12 cellular contexts compared by ENCODE assay signal in the genomic region with DNA sequence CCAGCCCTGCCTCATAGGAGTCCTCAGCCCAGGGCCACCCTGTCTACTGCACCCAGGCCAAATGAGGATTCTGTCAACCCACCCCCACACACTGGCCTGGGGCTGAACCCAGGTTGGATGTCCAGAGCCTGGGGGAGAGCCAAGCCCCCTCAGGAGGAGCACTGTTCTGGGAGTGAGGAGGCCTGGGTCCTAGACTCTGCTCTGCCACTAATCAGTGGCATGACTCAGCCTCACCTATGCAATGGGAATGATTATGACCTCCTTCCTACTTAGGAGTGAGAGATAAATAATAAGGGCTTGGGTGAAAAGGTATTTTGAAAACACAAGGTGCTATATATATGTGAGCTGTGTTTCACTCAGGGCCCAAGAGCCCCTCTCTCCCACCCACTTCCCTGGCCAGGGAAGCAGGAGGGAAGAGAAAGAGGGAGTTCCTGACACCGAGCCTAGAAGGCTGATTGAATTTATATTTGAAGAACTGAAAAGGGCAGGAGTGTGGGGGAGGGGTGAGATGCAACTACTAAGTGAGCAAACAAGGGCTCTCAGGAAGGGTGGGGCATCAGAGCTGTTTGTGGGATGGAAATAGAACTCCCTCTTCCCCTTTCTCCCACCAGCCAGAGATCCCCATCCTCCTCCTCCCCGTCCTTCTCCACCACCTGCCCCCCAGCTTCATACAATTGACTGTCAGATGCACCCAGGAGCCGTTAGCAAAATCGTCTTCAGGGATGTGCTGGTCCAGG. TPM values are rescaled to one million over a fixed set of nuclear protein-coding genes. Genes with fewer than 3 reads are reported as not detected.
DNase-seq lines count a peak whose midpoint lies in the region; ATAC-seq, FAIRE-seq and TF ChIP-seq lines count a peak whose summit lies in the region.
"Had no signal": no experiment of that assay in that cellular context is flagged by ENCODE, and none has a peak within 500 bp of the region (broad histone marks: within the 10 kb centered on the region; RNA-seq: fewer than 3 reads in every experiment).

No MANE protein-coding gene starts in this region.

- FAIRE-seq in GM12878 (lab: Jason Lieb, UNC) = no peak

- H3K79me2 ChIP-seq in GM12878 (ENCODE audit: control insufficient read depth, insufficient read depth, low read length) = no peaks in the 10 kb centered on the region

- no TSS peak for BruUV-seq in GM12878 (replicated peaks; lab: Mats Ljungman, UMichigan)

- ATAC-seq in GM12878 (no peak), omental fat pad (ENCODE audit: low FRiP score) (peak; percentile 2), HG03097 (IDR thresholded peaks at IDR 0.05; ENCODE audit: low FRiP score, unreplicated experiment) (no peak), Right ventricle myocardium inferior (no peak)

- TF ChIP-seq CTCF in GM12878 (IDR thresholded peaks at IDR 0.05 in 2 of 3, conservative IDR thresholded peaks at IDR 0.05 in 1 of 3; ENCODE audit: control insufficient read depth in 2 of 3, extremely low read depth in 1 of 3, insufficient read depth in 1 of 3, low read depth in 3 of 3, low read length in 3 of 3) (no peak), omental fat pad (IDR thresholded peaks at IDR 0.05) (no peak)

- no peak for TF ChIP-seq RAD21 in GM12878 (IDR thresholded peaks at IDR 0.05; ENCODE audit: insufficient read depth, low read depth, low read length)

- POLR2A ChIA-PET in GM12878 (lab: Charles Lee) = interaction anchor here (0.6 kb wide), 1 partner anchor 68 kb away, joined by 3 read pairs; no protein-coding TSS in a partner anchor

- peaks cover 23% of the 10 kb centered on the region for H3K4me1 ChIP-seq in GM12878 (ENCODE audit: control insufficient read depth, insufficient read depth, low read length)

- no peak for TF ChIP-seq POLR2A in GM12878 (IDR thresholded peaks at IDR 0.05; ENCODE audit: low read depth, low read length)

- DNase-seq in NCI-H1436 (lab: John Stamatoyannopoulos, UW) (peak; percentile 28), NCI-H1436 treated with DMSO at 0.1 percent for 48 hours (lab: John Stamatoyannopoulos, UW) (no peak), NCI-H526 treated with DMSO at 0.1 percent for 48 hours (lab: John Stamatoyannopoulos, UW) (peak; percentile 56), GM12878 (ENCODE audit: low read depth, low spot score) (no peak), omental fat pad (ENCODE audit: low spot score) (no peak), NCI-H146 treated with DMSO at 0.1 percent for 48 hours (lab: John Stamatoyannopoulos, UW; ENCODE audit: unreplicated experiment) (no peak), Right ventricle myocardium inferior (ENCODE audit: missing footprints) (no peak)

- CTCF ChIA-PET in GM12878 (lab: Yijun Ruan, JAX) = interaction anchor here (0.9 to 22.4 kb wide), 8 partner anchors 13 to 142 kb away, joined by 3 to 422 read pairs (median 12); partner anchors contain the start of gene TAGLN2

- RAD21 ChIA-PET in GM12878 (lab: Charles Lee; ENCODE audit: unreplicated experiment) = interaction anchor here (1.6 to 12.4 kb wide), 2 partner anchors 71 to 141 kb away, joined by 3 to 113 read pairs; no protein-coding TSS in a partner anchor

- no peak for TF ChIP-seq EP300 in GM12878 (IDR thresholded peaks at IDR 0.05; ENCODE audit: borderline replicate concordance in 1 of 2, control insufficient read depth in 1 of 2, low read depth in 2 of 2, low read length in 2 of 2)

- peaks cover 0 to 6% of the 10 kb centered on the region in 2 experiments; a peak in 2 of 4 replicates for H3K27me3 ChIP-seq in GM12878 (replicated peaks in 1 of 2; ENCODE audit: control insufficient read depth in 2 of 2, insufficient read depth in 2 of 2, low read length in 1 of 2)

- no peak overlapping the region for H2AFZ ChIP-seq in GM12878 (ENCODE audit: control insufficient read depth, low read depth, low read length)

- no peaks in the 10 kb centered on the region for H3K36me3 ChIP-seq in GM12878 (ENCODE audit: control insufficient read depth in 2 of 2, insufficient read depth in 2 of 2, low read length in 1 of 2)

- intact Hi-C loops in GM12878 (cut with micrococcal nuclease; ENCODE audit: unreplicated experiment) = loop anchor here (2.0 kb wide), 1 partner anchor 148 kb away; no protein-coding TSS in a partner anchor
- intact Hi-C loops in Right ventricle myocardium inferior (cut with DNase I) = no loop called here

- SMC1A ChIA-PET in GM12878 (lab: Charles Lee; ENCODE audit: uncharacterized antibody, unreplicated experiment) = interaction anchor here (0.9 to 9.2 kb wide), 4 partner anchors 33 to 138 kb away, joined by 3 to 122 read pairs (median 4); no protein-coding TSS in a partner anchor

- H3K27ac ChIP-seq in GM12878 (ENCODE audit: control insufficient read depth, insufficient read depth) = no peak overlapping the region

- no peaks in the 10 kb centered on the region for H4K20me1 ChIP-seq in GM12878 (ENCODE audit: control insufficient read depth, insufficient read depth)

- peak overlapping the region; percentile 2; the same call in 1 of the 2 replicates for H3K4me2 ChIP-seq in GM12878 (ENCODE audit: control insufficient read depth, insufficient read depth)

- WGBS in GM12878 (ENCODE audit: insufficient coverage, insufficient replicate concordance, low lambda C conversion rate, missing lambda C conversion rate) = 0% methylated on average over 4 of the region's 4 CpGs

- H3K4me3 ChIP-seq in GM12878 = no peak overlapping the region

- no peak overlapping the region for H3K9ac ChIP-seq in GM12878 (ENCODE audit: control insufficient read depth, insufficient read depth, low read length)

- in situ Hi-C loops in GM12878 (cut with MboI) = loop anchor here (5.0 kb wide), 1 partner anchor 70 kb away; no protein-coding TSS in a partner anchor

- no peaks in the 10 kb centered on the region for H3K9me3 ChIP-seq in GM12878 (replicated peaks; ENCODE audit: control insufficient read depth, insufficient read depth, low read length)

RNA-seq across cellular contexts. Expression of gene IGSF9, which starts 8.2 kb away (rescaled TPM):
- total RNA-seq in GM12878 (2013; cell fraction: nucleolus; rRNA removed) = not detected in 2 replicates
- not detected in 2 replicates for total RNA-seq in GM12878 (2014; rRNA removed)
- not detected in 2 replicates for total RNA-seq in GM12878 (2014; rRNA removed; fragmentation: Illumina TruSeq; extraction: Trizol)
- total RNA-seq in GM12878 (2021) = not detected in 2 replicates
- not detected for polyA plus RNA-seq in GM12878 (2011; ENCODE audit: low read depth)
- polyA plus RNA-seq in GM12878 (2011; rRNA removed) = not detected in 2 replicates
- polyA plus RNA-seq in GM12878 (2011; cell fraction: cytosol; rRNA removed) = 0.01 and 0.03 TPM in 2 replicates
- 0.04 and 0.06 TPM in 2 replicates for polyA plus RNA-seq in GM12878 (2011; cell fraction: nucleus; rRNA removed)
- polyA plus RNA-seq in GM12878 (2012) = 0.03 TPM in 1 of 2 replicates, not detected in the other
- not detected in 2 replicates for polyA plus RNA-seq in GM12878 (2014; fragmentation: Illumina TruSeq; extraction: Trizol)
- polyA plus RNA-seq in GM12878 (2014; fragmentation: Nextera tagmentation; extraction: Ambion mirVana) = not detected
- polyA plus RNA-seq in GM12878 (2014; rRNA removed) = 0.04 TPM in 1 of 2 replicates, not detected in the other
- polyA plus RNA-seq in GM12878 (2016; fragmentation: Nextera tagmentation; extraction: Ambion mirVana) = under 1 TPM in 1 of 2 experiments, not detected in 1; 0.07 TPM
- polyA minus RNA-seq in GM12878 (2011; rRNA and poly(A)+ RNA removed) = not detected in 2 replicates
- polyA minus RNA-seq in GM12878 (2011; cell fraction: cytosol; rRNA and poly(A)+ RNA removed) = not detected in 2 replicates
- not detected in 2 replicates for polyA minus RNA-seq in GM12878 (2011; cell fraction: nucleus; rRNA and poly(A)+ RNA removed)
- 10 to 100 TPM in 1 of 4 donors, 1 to 10 TPM in 2, not detected in 1; 4.3 to 11.0 (median 9.4) TPM for total RNA-seq in omental fat pad
- 0.30 TPM for total RNA-seq in Right ventricle myocardium inferior
- total RNA-seq: activated naive CD8-positive, alpha-beta T cell treated with anti-CD3 and anti-CD28 coated beads, Interleukin-2, amount 10 ng/mL, durations not matched to agents 7 days and 5 days; dermis microvascular lymphatic vessel endothelial cell; natural killer cell treated with Interleukin-12 subunit alpha and Interleukin-12 subunit beta and Interleukin-15 and Interleukin-18, amount 100 ng/mL, for 72 hours had no signal

RNA-seq across cellular contexts. Expression of gene TAGLN2, which starts 11.9 kb away (rescaled TPM):
- 69.9 and 71.0 TPM in 2 replicates for total RNA-seq in GM12878 (2013; cell fraction: nucleolus; rRNA removed)
- total RNA-seq in GM12878 (2014; rRNA removed) (345 and 363 TPM in 2 replicates), GM12878 (2014; rRNA removed; fragmentation: Illumina TruSeq; extraction: Trizol) (152 and 155 TPM in 2 replicates), GM12878 (2021) (340 and 350 TPM in 2 replicates), omental fat pad (100 to 1,000 TPM; 242 to 569 (median 258) TPM), Right ventricle myocardium inferior (143 TPM)
- 190 TPM for polyA plus RNA-seq in GM12878 (2011; ENCODE audit: low read depth)
- polyA plus RNA-seq in GM12878 (2011; rRNA removed) (198 and 427 TPM in 2 replicates), GM12878 (2014; fragmentation: Illumina TruSeq; extraction: Trizol) (253 and 362 TPM in 2 replicates), GM12878 (2014; fragmentation: Nextera tagmentation; extraction: Ambion mirVana) (100 to 1,000 TPM; 216 to 262 TPM), GM12878 (2014; rRNA removed) (415 and 449 TPM in 2 replicates), GM12878 (2016; fragmentation: Nextera tagmentation; extraction: Ambion mirVana) (100 to 1,000 TPM; 541 to 611 TPM)
- polyA plus RNA-seq in GM12878 (2011; cell fraction: cytosol; rRNA removed) = 602 and 652 TPM in 2 replicates
- polyA plus RNA-seq in GM12878 (2011; cell fraction: nucleus; rRNA removed) = 280 and 331 TPM in 2 replicates
- polyA plus RNA-seq in GM12878 (2012) = 359 and 378 TPM in 2 replicates
- 165 and 190 TPM in 2 replicates for polyA minus RNA-seq in GM12878 (2011; rRNA and poly(A)+ RNA removed)
- 81.4 and 86.9 TPM in 2 replicates for polyA minus RNA-seq in GM12878 (2011; cell fraction: cytosol; rRNA and poly(A)+ RNA removed)
- 45.7 and 64.9 TPM in 2 replicates for polyA minus RNA-seq in GM12878 (2011; cell fraction: nucleus; rRNA and poly(A)+ RNA removed)

RNA-seq across cellular contexts. Expression of gene SLAMF9, which starts 16.9 kb away (rescaled TPM):
- total RNA-seq in GM12878 (2013; cell fraction: nucleolus; rRNA removed) = not detected in 2 replicates
- total RNA-seq in GM12878 (2014; rRNA removed) (not detected in 2 replicates), GM12878 (2014; rRNA removed; fragmentation: Illumina TruSeq; extraction: Trizol) (not detected in 2 replicates), GM12878 (2021) (not detected in 2 replicates), omental fat pad (1 to 10 TPM in 2 of 4 donors, under 1 TPM in 1, not detected in 1; 0.56 to 7.2 (median 1.0) TPM), Right ventricle myocardium inferior (not detected)
- not detected for polyA plus RNA-seq in GM12878 (2011; ENCODE audit: low read depth)
- polyA plus RNA-seq in GM12878 (2011; rRNA removed) (not detected in 2 replicates), GM12878 (2014; fragmentation: Illumina TruSeq; extraction: Trizol) (not detected in 2 replicates), GM12878 (2014; fragmentation: Nextera tagmentation; extraction: Ambion mirVana) (not detected), GM12878 (2014; rRNA removed) (not detected in 2 replicates), GM12878 (2016; fragmentation: Nextera tagmentation; extraction: Ambion mirVana) (not detected)
- not detected in 2 replicates for polyA plus RNA-seq in GM12878 (2011; cell fraction: cytosol; rRNA removed)
- polyA plus RNA-seq in GM12878 (2011; cell fraction: nucleus; rRNA removed) = not detected in 2 replicates
- polyA plus RNA-seq in GM12878 (2012) = not detected in 2 replicates
- not detected in 2 replicates for polyA minus RNA-seq in GM12878 (2011; rRNA and poly(A)+ RNA removed)
- polyA minus RNA-seq in GM12878 (2011; cell fraction: cytosol; rRNA and poly(A)+ RNA removed) = not detected in 2 replicates
- not detected in 2 replicates for polyA minus RNA-seq in GM12878 (2011; cell fraction: nucleus; rRNA and poly(A)+ RNA removed)
- total RNA-seq: A673; activated naive CD8-positive, alpha-beta T cell treated with anti-CD3 and anti-CD28 coated beads, Interleukin-2, amount 10 ng/mL, durations not matched to agents 7 days and 5 days; dermis microvascular lymphatic vessel endothelial cell; natural killer cell treated with Interleukin-12 subunit alpha and Interleukin-12 subunit beta and Interleukin-15 and Interleukin-18, amount 100 ng/mL, for 72 hours had no signal

RNA-seq across cellular contexts. Expression of gene CFAP45, which starts 37.2 kb away (rescaled TPM):
- 2.3 and 2.7 TPM in 2 replicates for total RNA-seq in GM12878 (2013; cell fraction: nucleolus; rRNA removed)
- 0.33 and 0.56 TPM in 2 replicates for total RNA-seq in GM12878 (2014; rRNA removed)
- total RNA-seq in GM12878 (2014; rRNA removed; fragmentation: Illumina TruSeq; extraction: Trizol) = 0.72 and 0.78 TPM in 2 replicates
- total RNA-seq in GM12878 (2021) = 0.64 and 0.93 TPM in 2 replicates
- polyA plus RNA-seq in GM12878 (2011; ENCODE audit: low read depth) = 1.2 TPM
- 0.69 and 1.1 TPM in 2 replicates for polyA plus RNA-seq in GM12878 (2011; rRNA removed)
- 0.28 and 0.37 TPM in 2 replicates for polyA plus RNA-seq in GM12878 (2011; cell fraction: cytosol; rRNA removed)
- polyA plus RNA-seq in GM12878 (2011; cell fraction: nucleus; rRNA removed) = 1.0 and 1.5 TPM in 2 replicates
- 0.74 and 0.87 TPM in 2 replicates for polyA plus RNA-seq in GM12878 (2012)
- 0.73 and 0.89 TPM in 2 replicates for polyA plus RNA-seq in GM12878 (2014; fragmentation: Illumina TruSeq; extraction: Trizol)
- under 1 TPM; 0.43 to 0.46 TPM for polyA plus RNA-seq in GM12878 (2014; fragmentation: Nextera tagmentation; extraction: Ambion mirVana)
- polyA plus RNA-seq in GM12878 (2014; rRNA removed) = 0.82 and 0.91 TPM in 2 replicates
- polyA plus RNA-seq in GM12878 (2016; fragmentation: Nextera tagmentation; extraction: Ambion mirVana) = under 1 TPM; 0.58 to 0.91 TPM
- 0.37 and 0.72 TPM in 2 replicates for polyA minus RNA-seq in GM12878 (2011; rRNA and poly(A)+ RNA removed)
- not detected in 2 replicates for polyA minus RNA-seq in GM12878 (2011; cell fraction: cytosol; rRNA and poly(A)+ RNA removed)
- polyA minus RNA-seq in GM12878 (2011; cell fraction: nucleus; rRNA and poly(A)+ RNA removed) = 0.24 and 0.29 TPM in 2 replicates
- 1 to 10 TPM in 1 of 4 donors, under 1 TPM in 2, not detected in 1; 0.84 to 5.3 (median 0.95) TPM for total RNA-seq in omental fat pad
- 1.0 TPM for total RNA-seq in Right ventricle myocardium inferior

Comparison
In these comparisons a context has a peak if more than half of its experiments do, and no peak if none do; other contexts are left out.
1. DNase-seq: peak in NCI-H1436 (single experiment) and NCI-H526 treated with DMSO at 0.1 percent for 48 hours (single experiment); none in NCI-H1436 treated with DMSO at 0.1 percent for 48 hours (single experiment), GM12878 (single experiment), omental fat pad (single experiment), NCI-H146 treated with DMSO at 0.1 percent for 48 hours (single experiment) and Right ventricle myocardium inferior (single experiment).